ENCODE assay signal across 16 cellular contexts in the genomic region with DNA sequence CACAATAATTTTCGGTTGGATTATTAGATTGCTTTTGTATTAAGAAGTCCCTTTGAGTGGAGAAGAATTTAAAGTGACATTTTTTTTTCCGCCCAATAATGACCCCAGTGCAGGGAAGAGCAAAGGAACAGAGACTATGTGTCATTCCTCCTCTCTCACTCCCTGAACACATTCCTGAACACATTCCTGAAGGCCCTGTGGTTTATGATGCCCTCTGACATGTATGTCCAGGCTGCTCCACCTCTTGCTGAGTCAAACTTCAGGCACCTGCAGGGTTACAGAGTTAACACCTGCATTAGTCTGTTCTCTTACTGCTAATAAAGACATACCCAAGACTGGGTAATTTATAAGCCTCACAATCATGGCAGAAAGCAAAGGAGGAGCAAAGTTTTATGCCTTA.
DNase-seq lines count a peak whose midpoint lies in the region; ATAC-seq and TF ChIP-seq lines count a peak whose summit lies in the region.
"Had no signal": no experiment of that assay in that cellular context is flagged by ENCODE, and none has a peak within 500 bp of the region (broad histone marks: within the 10 kb centered on the region; RNA-seq: fewer than 3 reads in every experiment).

No MANE protein-coding gene starts in this region.

- no peaks in the 10 kb centered on the region for H3K36me3 Mint-ChIP-seq in Caco-2 (ENCODE audit: insufficient read depth, unreplicated experiment)
- H3K36me3 Mint-ChIP-seq in chondrocyte (ENCODE audit: low read depth) = no peaks in the 10 kb centered on the region

- no TSS peak for BruUV-seq in Caco-2 (replicated peaks; lab: Mats Ljungman, UMichigan)

- no peak overlapping the region for H3K27ac ChIP-seq in body of pancreas
- H3K27ac ChIP-seq: adrenal gland, WERI-Rb-1 had no signal

- TF ChIP-seq CTCF in Caco-2 (IDR thresholded peaks at IDR 0.05; ENCODE audit: insufficient read depth in 1 of 2, low read depth in 1 of 2, low read length in 1 of 2, severe bottlenecking in 1 of 2, unreplicated experiment in 1 of 2) = no peak
- no peak for TF ChIP-seq CTCF in body of pancreas (IDR thresholded peaks at IDR 0.05)
- TF ChIP-seq CTCF in chondrocyte (IDR thresholded peaks at IDR 0.05) = no peak

- peak; percentile 65 to 81 for DNase-seq in Caco-2
- no peak for DNase-seq in body of pancreas
- DNase-seq in left kidney (ENCODE audit: low read depth, low spot score) = peak; percentile 37
- no peak for DNase-seq in activated gamma-delta T cell (lab: John Stamatoyannopoulos, UW)
- DNase-seq in chondrocyte (ENCODE audit: low spot score) = no peak
- DNase-seq in globus pallidus (ENCODE audit: low spot score) = no peak
- DNase-seq: activated T-cell treated with anti-CD3 and anti-CD28 coated beads for 4 hours; adrenal gland; head of caudate nucleus; NCI-H345; Right ventricle myocardium superior; stimulated activated CD4-positive, alpha-beta T cell treated with anti-CD3 and anti-CD28 coated beads, Interleukin-2, amount 100 ng/mL, for 48 hours; WERI-Rb-1 had no signal

- peaks cover 44% of the 10 kb centered on the region for H3K4me1 Mint-ChIP-seq in Caco-2 (ENCODE audit: low read depth, unreplicated experiment)
- H3K4me1 Mint-ChIP-seq in chondrocyte (ENCODE audit: low read depth) = peaks cover 17% of the 10 kb centered on the region

- H3K27ac Mint-ChIP-seq in Caco-2 (ENCODE audit: unreplicated experiment) (peak overlapping the region; percentile 74), chondrocyte (ENCODE audit: unreplicated experiment) (no peak overlapping the region)
- H3K27ac Mint-ChIP-seq: stimulated activated naive CD8-positive, alpha-beta T cell treated with anti-CD3 and anti-CD28 coated beads, Interleukin-15, Interleukin-2, amounts not matched to agents 100 ng/mL and 50 ng/mL, for 24 hours had no signal

- POLR2A ChIA-PET in Caco-2 (lab: Charles Lee) = no interaction called here

- no peak overlapping the region for H3K4me3 Mint-ChIP-seq in Caco-2 (ENCODE audit: unreplicated experiment)
- H3K4me3 Mint-ChIP-seq in chondrocyte (ENCODE audit: unreplicated experiment) = no peak overlapping the region
- H3K4me3 Mint-ChIP-seq: stimulated activated naive CD8-positive, alpha-beta T cell treated with anti-CD3 and anti-CD28 coated beads, Interleukin-15, Interleukin-2, amounts not matched to agents 100 ng/mL and 50 ng/mL, for 24 hours had no signal

- H3K9me3 ChIP-seq in Caco-2 (no peaks in the 10 kb centered on the region), body of pancreas (no peaks in the 10 kb centered on the region)
- H3K9me3 ChIP-seq: adrenal gland had no signal

- H3K9me3 Mint-ChIP-seq in Caco-2 (ENCODE audit: unreplicated experiment) = no peaks in the 10 kb centered on the region
- no peaks in the 10 kb centered on the region for H3K9me3 Mint-ChIP-seq in chondrocyte (ENCODE audit: low read depth)
- H3K9me3 Mint-ChIP-seq: stimulated activated naive CD8-positive, alpha-beta T cell treated with anti-CD3 and anti-CD28 coated beads, Interleukin-15, Interleukin-2, amounts not matched to agents 100 ng/mL and 50 ng/mL, for 24 hours had no signal

- H3K27me3 ChIP-seq in Caco-2 (replicated peaks; ENCODE audit: control insufficient read depth, insufficient read depth, low read length) (no peaks in the 10 kb centered on the region), body of pancreas (no peaks in the 10 kb centered on the region)
- H3K27me3 ChIP-seq: adrenal gland had no signal

- CTCF ChIA-PET in Caco-2 (lab: Charles Lee) = no interaction called here

- H3K4me3 ChIP-seq in Caco-2 (ENCODE audit: low read depth, low read length) (no peak overlapping the region), body of pancreas (no peak overlapping the region)
- H3K4me3 ChIP-seq: adrenal gland had no signal

- H3K4me1 ChIP-seq in Caco-2 = peaks cover 21% of the 10 kb centered on the region
- no peaks in the 10 kb centered on the region for H3K4me1 ChIP-seq in body of pancreas
- H3K4me1 ChIP-seq: adrenal gland had no signal

- WGBS in body of pancreas, 2 donors = 41 to 45% methylated on average over 2 of the region's 2 CpGs

- H3K27me3 Mint-ChIP-seq in Caco-2 (ENCODE audit: insufficient read depth, unreplicated experiment) = no peaks in the 10 kb centered on the region
- H3K27me3 Mint-ChIP-seq in chondrocyte (ENCODE audit: low read depth) = no peaks in the 10 kb centered on the region
- H3K27me3 Mint-ChIP-seq: stimulated activated naive CD8-positive, alpha-beta T cell treated with anti-CD3 and anti-CD28 coated beads, Interleukin-15, Interleukin-2, amounts not matched to agents 100 ng/mL and 50 ng/mL, for 24 hours had no signal

- peak; percentile 24 for ATAC-seq in body of pancreas
- ATAC-seq in HG03520 (IDR thresholded peaks at IDR 0.05; ENCODE audit: unreplicated experiment) = no peak

- no peaks in the 10 kb centered on the region for H3K36me3 ChIP-seq in Caco-2 (ENCODE audit: control insufficient read depth, insufficient read depth, low read length)
- H3K36me3 ChIP-seq in body of pancreas (replicated peaks in 1 of 2; ENCODE audit: insufficient read depth in 1 of 2, low read depth in 2 of 2) = no peaks in the 10 kb centered on the region
- H3K36me3 ChIP-seq: adrenal gland, WERI-Rb-1 had no signal

- TF ChIP-seq RAD21 in Ishikawa (IDR thresholded peaks at IDR 0.05; ENCODE audit: low read depth) = peak; percentile 36

- no peak for TF ChIP-seq POLR2A in body of pancreas (IDR thresholded peaks at IDR 0.05)

- intact Hi-C loops in Caco-2 (cut with micrococcal nuclease; ENCODE audit: unreplicated experiment) (loop anchor here (1.0 to 2.0 kb wide), 3 partner anchors 13 to 104 kb away; no protein-coding TSS in a partner anchor), body of pancreas (cut with DNase I) (no loop called here)

- TF ChIP-seq EP300 in Ishikawa (IDR thresholded peaks at IDR 0.05; ENCODE audit: borderline replicate concordance) = peak; percentile 91

TF ChIP-seq in Ishikawa, 13 proteins besides CTCF, POLR2A, EP300 and RAD21:
- TF ChIP-seq CEBPB (IDR thresholded peaks at IDR 0.05) (no peak), ZBTB7A (IDR thresholded peaks at IDR 0.05; ENCODE audit: low read depth) (no peak), FOXM1 (IDR thresholded peaks at IDR 0.05; ENCODE audit: borderline replicate concordance, low read depth) (peak; percentile 81), NFIC (IDR thresholded peaks at IDR 0.05) (peak; percentile 64; the same call in 1 of the 2 replicates), CREB1 (IDR thresholded peaks at IDR 0.05; ENCODE audit: low read depth) (no peak), TCF12 (IDR thresholded peaks at IDR 0.05; ENCODE audit: low read depth) (peak; percentile 93), YY1 (IDR thresholded peaks at IDR 0.05; ENCODE audit: low read depth) (peak; percentile 28; the same call in 1 of the 2 replicates), EGR1 (IDR thresholded peaks at IDR 0.05) (no peak), TEAD4 (IDR thresholded peaks at IDR 0.05) (peak; percentile 98), TAF1 (IDR thresholded peaks at IDR 0.05; ENCODE audit: low read depth) (no peak)
- TF ChIP-seq, protein P1, sequence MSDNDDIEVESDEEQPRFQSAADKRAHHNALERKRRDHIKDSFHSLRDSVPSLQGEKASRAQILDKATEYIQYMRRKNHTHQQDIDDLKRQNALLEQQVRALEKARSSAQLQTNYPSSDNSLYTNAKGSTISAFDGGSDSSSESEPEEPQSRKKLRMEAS (IDR thresholded peaks at IDR 0.05) = peak; percentile 24; the same call in 1 of the 2 replicates
- TF ChIP-seq, protein P2, sequence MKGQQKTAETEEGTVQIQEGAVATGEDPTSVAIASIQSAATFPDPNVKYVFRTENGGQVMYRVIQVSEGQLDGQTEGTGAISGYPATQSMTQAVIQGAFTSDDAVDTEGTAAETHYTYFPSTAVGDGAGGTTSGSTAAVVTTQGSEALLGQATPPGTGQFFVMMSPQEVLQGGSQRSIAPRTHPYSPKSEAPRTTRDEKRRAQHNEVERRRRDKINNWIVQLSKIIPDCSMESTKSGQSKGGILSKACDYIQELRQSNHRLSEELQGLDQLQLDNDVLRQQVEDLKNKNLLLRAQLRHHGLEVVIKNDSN (IDR thresholded peaks at IDR 0.05) = no peak
- TF ChIP-seq, protein P3, sequence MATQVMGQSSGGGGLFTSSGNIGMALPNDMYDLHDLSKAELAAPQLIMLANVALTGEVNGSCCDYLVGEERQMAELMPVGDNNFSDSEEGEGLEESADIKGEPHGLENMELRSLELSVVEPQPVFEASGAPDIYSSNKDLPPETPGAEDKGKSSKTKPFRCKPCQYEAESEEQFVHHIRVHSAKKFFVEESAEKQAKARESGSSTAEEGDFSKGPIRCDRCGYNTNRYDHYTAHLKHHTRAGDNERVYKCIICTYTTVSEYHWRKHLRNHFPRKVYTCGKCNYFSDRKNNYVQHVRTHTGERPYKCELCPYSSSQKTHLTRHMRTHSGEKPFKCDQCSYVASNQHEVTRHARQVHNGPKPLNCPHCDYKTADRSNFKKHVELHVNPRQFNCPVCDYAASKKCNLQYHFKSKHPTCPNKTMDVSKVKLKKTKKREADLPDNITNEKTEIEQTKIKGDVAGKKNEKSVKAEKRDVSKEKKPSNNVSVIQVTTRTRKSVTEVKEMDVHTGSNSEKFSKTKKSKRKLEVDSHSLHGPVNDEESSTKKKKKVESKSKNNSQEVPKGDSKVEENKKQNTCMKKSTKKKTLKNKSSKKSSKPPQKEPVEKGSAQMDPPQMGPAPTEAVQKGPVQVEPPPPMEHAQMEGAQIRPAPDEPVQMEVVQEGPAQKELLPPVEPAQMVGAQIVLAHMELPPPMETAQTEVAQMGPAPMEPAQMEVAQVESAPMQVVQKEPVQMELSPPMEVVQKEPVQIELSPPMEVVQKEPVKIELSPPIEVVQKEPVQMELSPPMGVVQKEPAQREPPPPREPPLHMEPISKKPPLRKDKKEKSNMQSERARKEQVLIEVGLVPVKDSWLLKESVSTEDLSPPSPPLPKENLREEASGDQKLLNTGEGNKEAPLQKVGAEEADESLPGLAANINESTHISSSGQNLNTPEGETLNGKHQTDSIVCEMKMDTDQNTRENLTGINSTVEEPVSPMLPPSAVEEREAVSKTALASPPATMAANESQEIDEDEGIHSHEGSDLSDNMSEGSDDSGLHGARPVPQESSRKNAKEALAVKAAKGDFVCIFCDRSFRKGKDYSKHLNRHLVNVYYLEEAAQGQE (IDR thresholded peaks at IDR 0.05; ENCODE audit: low read depth) = no peak

Comparison
In these comparisons a context has a peak if more than half of its experiments do, and no peak if none do; other contexts are left out.
1. DNase-seq: peak in Caco-2 (2 of 2) and left kidney (single experiment); none in body of pancreas (0 of 4), activated gamma-delta T cell (single experiment), chondrocyte (single experiment) and globus pallidus (single experiment).